ENCODE assay signal across 17 cellular contexts in the genomic region with DNA sequence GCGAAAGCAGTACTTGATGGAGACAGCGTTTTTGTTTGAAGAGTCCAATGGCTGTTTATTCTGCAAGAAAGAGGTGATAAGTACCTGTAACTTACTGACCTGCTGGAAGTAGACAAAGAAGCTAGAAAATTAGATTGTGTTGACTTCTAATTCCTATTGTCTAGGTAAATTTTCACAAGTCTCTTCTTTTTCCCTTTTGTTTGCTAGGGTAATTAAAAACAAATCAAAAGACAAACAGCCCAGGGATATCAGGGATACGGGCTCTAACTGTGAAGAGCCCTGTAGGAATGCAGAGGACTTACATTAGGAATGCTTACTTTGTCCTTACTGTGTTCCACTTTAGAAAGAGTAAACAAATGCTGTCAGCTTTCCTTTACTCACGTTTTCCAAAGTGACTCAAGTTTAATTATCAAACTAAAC. TPM values are rescaled to one million over a fixed set of nuclear protein-coding genes. Genes with fewer than 3 reads are reported as not detected.
DNase-seq lines count a peak whose midpoint lies in the region; ATAC-seq and TF ChIP-seq lines count a peak whose summit lies in the region.
"Had no signal": no experiment of that assay in that cellular context is flagged by ENCODE, and none has a peak within 500 bp of the region (broad histone marks: within the 10 kb centered on the region; RNA-seq: fewer than 3 reads in every experiment).

No MANE protein-coding gene starts in this region.

- peaks cover 8% of the 10 kb centered on the region for H3K4me1 ChIP-seq in smooth muscle cell (ENCODE audit: low read depth)
- H3K4me1 ChIP-seq in esophagus squamous epithelium = peaks cover 0 to 6% (median 0%) of the 10 kb centered on the region in 3 donors
- H3K4me1 ChIP-seq: suprapubic skin had no signal

- intact Hi-C loops in esophagus squamous epithelium (cut with DNase I) = no loop called here

- peaks cover 29% of the 10 kb centered on the region for H3K4me1 Mint-ChIP-seq in WTC11

- H3K4me2 ChIP-seq in smooth muscle cell = peak overlapping the region; percentile 7
- H3K4me2 ChIP-seq: SK-N-SH had no signal

- no peak overlapping the region for H3K4me3 Mint-ChIP-seq in WTC11
- H3K4me3 Mint-ChIP-seq: activated CD4-positive, alpha-beta T cell treated with anti-CD3 and anti-CD28 coated beads, Interleukin-2, amount 10 ng/mL, durations not matched to agents 7 days and 5 days; CD4-positive, CD25-positive, alpha-beta regulatory T cell had no signal

- H3K9me3 ChIP-seq in smooth muscle cell (replicated peaks; ENCODE audit: low read depth) = no peaks in the 10 kb centered on the region
- no peaks in the 10 kb centered on the region for H3K9me3 ChIP-seq in esophagus squamous epithelium
- H3K9me3 ChIP-seq: mucosa of descending colon, SK-N-SH, suprapubic skin had no signal

- no peaks in the 10 kb centered on the region for H3K9me3 Mint-ChIP-seq in WTC11
- H3K9me3 Mint-ChIP-seq: activated CD4-positive, alpha-beta T cell treated with anti-CD3 and anti-CD28 coated beads, Interleukin-2, amount 10 ng/mL, durations not matched to agents 7 days and 5 days; CD4-positive, CD25-positive, alpha-beta regulatory T cell had no signal

- H3K27ac ChIP-seq in smooth muscle cell (ENCODE audit: low read depth) (peak overlapping the region; percentile 50), esophagus squamous epithelium (no peak overlapping the region)
- H3K27ac ChIP-seq: HL-60, suprapubic skin had no signal

- CTCF ChIA-PET in WTC11 (lab: Charles Lee) = interaction anchor here (0.6 kb wide), 1 partner anchor 86 kb away, joined by 4 read pairs; no protein-coding TSS in a partner anchor

- WGBS in smooth muscle cell (ENCODE audit: low lambda C conversion rate) = 57% methylated on average over 4 of the region's 4 CpGs
- WGBS in esophagus squamous epithelium, 2 donors = 62 to 67% methylated on average over 4 of the region's 4 CpGs

- H2AFZ ChIP-seq in smooth muscle cell (ENCODE audit: low read depth) = no peak overlapping the region

- H3K9ac ChIP-seq in smooth muscle cell (ENCODE audit: low read depth) = no peak overlapping the region
- H3K9ac ChIP-seq: SK-N-SH had no signal

- DNase-seq in H7 = peak; percentile 42
- no peak for DNase-seq in WTC11 (ENCODE audit: low spot score)
- peak; percentile 47 for DNase-seq in iris pigment epithelial cell (ENCODE audit: low read depth)
- no peak for DNase-seq in smooth muscle cell (lab: John Stamatoyannopoulos, UW; ENCODE audit: unreplicated experiment)
- no peak for DNase-seq in esophagus squamous epithelium (lab: John Stamatoyannopoulos, UW)
- DNase-seq in NCI-H2171 (lab: John Stamatoyannopoulos, UW) = no peak
- no peak for DNase-seq in activated gamma-delta T cell treated with Interleukin-2 at 50 U/mL for 16 hours
- DNase-seq: activated CD4-positive, alpha-beta T cell treated with anti-CD3 and anti-CD28 coated beads, Interleukin-2, amount 10 ng/mL, durations not matched to agents 7 days and 5 days; activated naive CD4-positive, alpha-beta T cell treated with anti-CD3 and anti-CD28 coated beads, Interleukin-2, amount 50 U/mL, for 16 hours; CD4-positive, CD25-positive, alpha-beta regulatory T cell; mucosa of descending colon; NCI-H446; nucleus accumbens; stimulated activated CD4-positive, alpha-beta T cell treated with anti-CD3 and anti-CD28 coated beads, Interleukin-4, amount 100 ng/mL, for 4 hours had no signal

- H3K4me3 ChIP-seq in H7 (ENCODE audit: insufficient read depth, low read depth, low read length) (no peak overlapping the region), smooth muscle cell (no peak overlapping the region), esophagus squamous epithelium (no peak overlapping the region)
- H3K4me3 ChIP-seq: mucosa of descending colon, suprapubic skin had no signal

- POLR2A ChIA-PET in WTC11 (lab: Charles Lee) = no interaction called here

- H3K27me3 Mint-ChIP-seq in WTC11 (ENCODE audit: low read depth) = no peaks in the 10 kb centered on the region
- H3K27me3 Mint-ChIP-seq: activated CD4-positive, alpha-beta T cell treated with anti-CD3 and anti-CD28 coated beads, Interleukin-2, amount 10 ng/mL, durations not matched to agents 7 days and 5 days; CD4-positive, CD25-positive, alpha-beta regulatory T cell had no signal

- peaks cover 32% of the 10 kb centered on the region for H4K20me1 ChIP-seq in smooth muscle cell (ENCODE audit: low read depth)

- ATAC-seq in WTC11 = peak; percentile 67
- ATAC-seq: mucosa of descending colon had no signal

- H3K36me3 Mint-ChIP-seq in WTC11 = peaks cover 5% of the 10 kb centered on the region

- H3F3A ChIP-seq in smooth muscle cell (ENCODE audit: low read depth) = no peaks in the 10 kb centered on the region

- no peaks in the 10 kb centered on the region; the same call in 1 of the 2 replicates for H3K27me3 ChIP-seq in H7 (ENCODE audit: control insufficient read depth, insufficient read depth, low read length)
- no peaks in the 10 kb centered on the region for H3K27me3 ChIP-seq in smooth muscle cell (ENCODE audit: low read depth)
- H3K27me3 ChIP-seq in esophagus squamous epithelium = no peaks in the 10 kb centered on the region
- H3K27me3 ChIP-seq: suprapubic skin had no signal

- H3K27ac Mint-ChIP-seq in WTC11 = no peak overlapping the region
- H3K27ac Mint-ChIP-seq: activated CD4-positive, alpha-beta T cell treated with anti-CD3 and anti-CD28 coated beads, Interleukin-2, amount 10 ng/mL, durations not matched to agents 7 days and 5 days had no signal

- H3K79me2 ChIP-seq in smooth muscle cell (ENCODE audit: low read depth) = peaks cover 68% of the 10 kb centered on the region

- no peak for TF ChIP-seq POLR2A in esophagus squamous epithelium (IDR thresholded peaks at IDR 0.05)

- TF ChIP-seq CTCF in WTC11 (IDR thresholded peaks at IDR 0.05) = no peak
- TF ChIP-seq CTCF in smooth muscle cell (IDR thresholded peaks at IDR 0.05; ENCODE audit: borderline replicate concordance, insufficient read depth, poor library complexity, severe bottlenecking) = no peak
- no peak for TF ChIP-seq CTCF in esophagus squamous epithelium (IDR thresholded peaks at IDR 0.05)

- no peaks in the 10 kb centered on the region; the same call in 1 of the 2 replicates for H3K36me3 ChIP-seq in H7 (replicated peaks; ENCODE audit: control insufficient read depth, insufficient read depth, low read length)
- no peaks in the 10 kb centered on the region for H3K36me3 ChIP-seq in smooth muscle cell (ENCODE audit: low read depth)
- H3K36me3 ChIP-seq in esophagus squamous epithelium = peaks cover 0 to 19% (median 0%) of the 10 kb centered on the region in 3 donors

TF ChIP-seq in WTC11, 78 proteins besides CTCF, POLR2A, EP300 and RAD21:
- TF ChIP-seq, protein P1, sequence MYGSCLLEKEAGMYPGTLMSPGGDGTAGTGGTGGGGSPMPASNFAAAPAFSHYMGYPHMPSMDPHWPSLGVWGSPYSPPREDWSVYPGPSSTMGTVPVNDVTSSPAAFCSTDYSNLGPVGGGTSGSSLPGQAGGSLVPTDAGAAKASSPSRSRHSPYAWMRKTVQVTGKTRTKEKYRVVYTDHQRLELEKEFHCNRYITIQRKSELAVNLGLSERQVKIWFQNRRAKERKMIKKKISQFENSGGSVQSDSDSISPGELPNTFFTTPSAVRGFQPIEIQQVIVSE (CRISPR knock-in tag; IDR thresholded peaks at IDR 0.05; ENCODE audit: borderline replicate concordance) = no peak
- TF ChIP-seq JAZF1 (CRISPR knock-in tag; IDR thresholded peaks at IDR 0.05) = 0 out of 2 replicates have a peak, but pooled peaks have one; percentile 56
- no peak for TF ChIP-seq NR1H2 (CRISPR knock-in tag; IDR thresholded peaks at IDR 0.05)
- TF ChIP-seq RORB (CRISPR knock-in tag; IDR thresholded peaks at IDR 0.05) = 0 out of 2 replicates have a peak, but pooled peaks have one; percentile 63
TF ChIP-seq in WTC11: peak in this region for 2.

RNA-seq across cellular contexts. Expression of a gene that starts 7.0 kb away (rescaled TPM):
- total RNA-seq in H7 (2014; rRNA removed; shearing (Covaris generic)) = 60.9 and 63.3 TPM in 2 replicates
- total RNA-seq in WTC11 (2021) (102 to 107 TPM (median 104 TPM) in 3 replicates), smooth muscle cell (68.7 and 104 TPM in 2 replicates), esophagus squamous epithelium (10 to 100 TPM; 40.7 to 65.6 (median 51.3) TPM)
- 58.1 and 82.1 TPM in 2 replicates for polyA plus RNA-seq in smooth muscle cell

RNA-seq across cellular contexts. Expression of a gene that starts 7.3 kb away (rescaled TPM):
- 31.0 and 49.8 TPM in 2 replicates for total RNA-seq in H7 (2014; rRNA removed; shearing (Covaris generic))
- total RNA-seq in WTC11 (2021) (22.7 to 28.5 TPM (median 26.8 TPM) in 3 replicates), smooth muscle cell (57.1 and 58.0 TPM in 2 replicates), esophagus squamous epithelium (10 to 100 TPM; 13.7 to 27.2 (median 23.1) TPM)
- 42.0 and 43.5 TPM in 2 replicates for polyA plus RNA-seq in smooth muscle cell

Comparison
In these comparisons a context has a peak if more than half of its experiments do, and no peak if none do; other contexts are left out.
1. DNase-seq: peak in H7 (single experiment) and iris pigment epithelial cell (single experiment); none in WTC11 (single experiment), smooth muscle cell (single experiment), esophagus squamous epithelium (single experiment), NCI-H2171 (single experiment) and activated gamma-delta T cell treated with Interleukin-2 at 50 U/mL for 16 hours (single experiment).